In genomic region chr1:159686599-159687299, GRCh38 we compare ENCODE assay signal across 37 cellular contexts. TPM values are rescaled to one million over a fixed set of nuclear protein-coding genes. Genes with fewer than 3 reads are reported as not detected.
"Had no signal": no experiment of that assay in that cellular context is flagged by ENCODE, and none has a peak within 500 bp of the region (broad histone marks: within the 10 kb centered on the region; RNA-seq: fewer than 3 reads in every experiment).

No MANE protein-coding gene starts in this region.

- DNase-seq: activated CD4-positive, alpha-beta memory T cell treated with anti-CD3 and anti-CD28 coated beads for 36 hours; activated CD4-positive, alpha-beta T cell treated with anti-CD3 and anti-CD28 coated beads for 1 hour; activated CD4-positive, alpha-beta T cell treated with anti-CD3 and anti-CD28 coated beads for 4 hours; activated CD4-positive, alpha-beta T cell treated with anti-CD3 and anti-CD28 coated beads, Interleukin-2, amount 50 U/mL, for 1 hour; activated CD8-positive, alpha-beta memory T cell treated with anti-CD3 and anti-CD28 coated beads, Interleukin-2, amount 10 ng/mL, durations not matched to agents 7 days and 5 days; activated CD8-positive, alpha-beta memory T cell treated with anti-CD3 and anti-CD28 coated beads, Interleukin-2, amount 50 U/mL, for 4 hours; activated CD8-positive, alpha-beta T cell treated with anti-CD3 and anti-CD28 coated beads, Interleukin-2, amount 10 ng/mL, durations not matched to agents 7 days and 5 days; activated effector memory CD4-positive, alpha-beta T cell treated with anti-CD3 and anti-CD28 coated beads, Interleukin-2, amount 50 U/mL, for 16 hours; activated naive CD4-positive, alpha-beta T cell treated with anti-CD3 and anti-CD28 coated beads for 36 hours; activated naive CD8-positive, alpha-beta T cell treated with anti-CD3 and anti-CD28 coated beads for 36 hours; activated naive CD8-positive, alpha-beta T cell treated with anti-CD3 and anti-CD28 coated beads, Interleukin-2, amount 50 U/mL, for 24 hours; activated T-cell treated with anti-CD3 and anti-CD28 coated beads, Interleukin-2, amount 50 U/mL, for 1 hour; activated T-cell treated with anti-CD3 and anti-CD28 coated beads, Interleukin-2, amount 50 U/mL, for 48 hours; adrenal gland; amygdala; aorta; central memory CD4-positive, alpha-beta T cell; cerebellar nuclear complex; colonic mucosa; effector CD8-positive, alpha-beta T cell; esophagus squamous epithelium; foreskin melanocyte; heart right ventricle; T-helper 2 cell had no signal

- H3K27ac Mint-ChIP-seq: activated CD4-positive, alpha-beta memory T cell treated with anti-CD3 and anti-CD28 coated beads for 36 hours; activated CD8-positive, alpha-beta memory T cell treated with anti-CD3 and anti-CD28 coated beads, Interleukin-2, amount 10 ng/mL, durations not matched to agents 7 days and 5 days; activated CD8-positive, alpha-beta T cell treated with anti-CD3 and anti-CD28 coated beads, Interleukin-2, amount 10 ng/mL, durations not matched to agents 7 days and 5 days; activated naive CD4-positive, alpha-beta T cell treated with anti-CD3 and anti-CD28 coated beads for 36 hours; activated naive CD4-positive, alpha-beta T cell treated with anti-CD3 and anti-CD28 coated beads, Interleukin-2, amount 50 U/mL, for 24 hours; activated naive CD8-positive, alpha-beta T cell treated with anti-CD3 and anti-CD28 coated beads for 36 hours; activated naive CD8-positive, alpha-beta T cell treated with anti-CD3 and anti-CD28 coated beads, Interleukin-2, amount 50 U/mL, for 24 hours; activated T-helper 1 cell treated with anti-CD3 and anti-CD28 coated beads, Interleukin-12 subunit alpha, Interleukin-12 subunit beta, Interleukin-2, Interleukin-4 antibody, amounts not matched to agents 30 ng/mL and 10 ng/mL and 1 ng/mL, durations not matched to agents 14 hours and 24 hours and 36 hours; activated T-helper 2 cell treated with anti-CD3 and anti-CD28 coated beads, Interferon-gamma antibody, Interleukin-2, Interleukin-4, amounts not matched to agents 10 μg/mL and 5 μg/mL and 100 μg/mL, durations not matched to agents 14 hours and 24 hours and 36 hours; brain; WTC11 had no signal

- H3K9me3 Mint-ChIP-seq: activated CD4-positive, alpha-beta memory T cell treated with anti-CD3 and anti-CD28 coated beads for 36 hours; activated naive CD4-positive, alpha-beta T cell treated with anti-CD3 and anti-CD28 coated beads for 36 hours; activated naive CD4-positive, alpha-beta T cell treated with anti-CD3 and anti-CD28 coated beads, Interleukin-2, amount 50 U/mL, for 24 hours; activated naive CD8-positive, alpha-beta T cell treated with anti-CD3 and anti-CD28 coated beads for 36 hours; activated naive CD8-positive, alpha-beta T cell treated with anti-CD3 and anti-CD28 coated beads, Interleukin-2, amount 50 U/mL, for 24 hours; activated T-helper 1 cell treated with anti-CD3 and anti-CD28 coated beads, Interleukin-12 subunit alpha, Interleukin-12 subunit beta, Interleukin-2, Interleukin-4 antibody, amounts not matched to agents 30 ng/mL and 10 ng/mL and 1 ng/mL, durations not matched to agents 14 hours and 24 hours and 36 hours; activated T-helper 2 cell treated with anti-CD3 and anti-CD28 coated beads, Interferon-gamma antibody, Interleukin-2, Interleukin-4, amounts not matched to agents 10 μg/mL and 5 μg/mL and 100 μg/mL, durations not matched to agents 14 hours and 24 hours and 36 hours had no signal

- H3K36me3 Mint-ChIP-seq: activated CD4-positive, alpha-beta memory T cell treated with anti-CD3 and anti-CD28 coated beads for 36 hours; activated CD8-positive, alpha-beta memory T cell treated with anti-CD3 and anti-CD28 coated beads, Interleukin-2, amount 10 ng/mL, durations not matched to agents 7 days and 5 days; activated naive CD4-positive, alpha-beta T cell treated with anti-CD3 and anti-CD28 coated beads, Interleukin-2, amount 50 U/mL, for 24 hours; activated naive CD8-positive, alpha-beta T cell treated with anti-CD3 and anti-CD28 coated beads for 36 hours; brain; WTC11 had no signal

- H3K4me1 Mint-ChIP-seq: activated CD8-positive, alpha-beta memory T cell treated with anti-CD3 and anti-CD28 coated beads, Interleukin-2, amount 10 ng/mL, durations not matched to agents 7 days and 5 days; activated naive CD4-positive, alpha-beta T cell treated with anti-CD3 and anti-CD28 coated beads, Interleukin-2, amount 50 U/mL, for 24 hours; activated naive CD8-positive, alpha-beta T cell treated with anti-CD3 and anti-CD28 coated beads for 36 hours; activated naive CD8-positive, alpha-beta T cell treated with anti-CD3 and anti-CD28 coated beads, Interleukin-2, amount 50 U/mL, for 24 hours; brain; WTC11 had no signal

- H3K4me3 Mint-ChIP-seq: activated CD4-positive, alpha-beta memory T cell treated with anti-CD3 and anti-CD28 coated beads for 36 hours; activated CD8-positive, alpha-beta memory T cell treated with anti-CD3 and anti-CD28 coated beads, Interleukin-2, amount 10 ng/mL, durations not matched to agents 7 days and 5 days; activated CD8-positive, alpha-beta T cell treated with anti-CD3 and anti-CD28 coated beads, Interleukin-2, amount 10 ng/mL, durations not matched to agents 7 days and 5 days; activated naive CD4-positive, alpha-beta T cell treated with anti-CD3 and anti-CD28 coated beads for 36 hours; activated naive CD4-positive, alpha-beta T cell treated with anti-CD3 and anti-CD28 coated beads, Interleukin-2, amount 50 U/mL, for 24 hours; activated naive CD8-positive, alpha-beta T cell treated with anti-CD3 and anti-CD28 coated beads for 36 hours; activated naive CD8-positive, alpha-beta T cell treated with anti-CD3 and anti-CD28 coated beads, Interleukin-2, amount 50 U/mL, for 24 hours; activated T-helper 1 cell treated with anti-CD3 and anti-CD28 coated beads, Interleukin-12 subunit alpha, Interleukin-12 subunit beta, Interleukin-2, Interleukin-4 antibody, amounts not matched to agents 30 ng/mL and 10 ng/mL and 1 ng/mL, durations not matched to agents 14 hours and 24 hours and 36 hours; brain; WTC11 had no signal

RNA-seq across cellular contexts. Expression of gene CRP, which starts 27.6 kb away (rescaled TPM):
- total RNA-seq: activated CD4-positive, alpha-beta memory T cell treated with anti-CD3 and anti-CD28 coated beads for 36 hours; activated CD8-positive, alpha-beta memory T cell treated with anti-CD3 and anti-CD28 coated beads for 36 hours; activated CD8-positive, alpha-beta memory T cell treated with anti-CD3 and anti-CD28 coated beads, Interleukin-2, amount 10 ng/mL, durations not matched to agents 7 days and 5 days; activated CD8-positive, alpha-beta T cell treated with anti-CD3 and anti-CD28 coated beads, Interleukin-2, amount 10 ng/mL, durations not matched to agents 7 days and 5 days; activated naive CD4-positive, alpha-beta T cell treated with anti-CD3 and anti-CD28 coated beads for 36 hours; activated naive CD8-positive, alpha-beta T cell treated with anti-CD3 and anti-CD28 coated beads for 36 hours; activated T-helper 1 cell treated with anti-CD3 and anti-CD28 coated beads, Interleukin-12 subunit alpha, Interleukin-12 subunit beta, Interleukin-2, Interleukin-4 antibody, amounts not matched to agents 30 ng/mL and 10 ng/mL and 1 ng/mL, durations not matched to agents 14 hours and 24 hours and 36 hours; activated T-helper 2 cell treated with anti-CD3 and anti-CD28 coated beads, Interferon-gamma antibody, Interleukin-2, Interleukin-4, amounts not matched to agents 10 μg/mL and 5 μg/mL and 100 μg/mL, durations not matched to agents 14 hours and 24 hours and 36 hours; cardiac muscle cell; dermis microvascular lymphatic vessel endothelial cell; endothelial cell of umbilical vein; esophagus squamous epithelium; fibroblast of lung; fibroblast of villous mesenchyme; glomerular endothelial cell; T-helper 1 cell treated with Interleukin-12 subunit alpha and Interleukin-12 subunit beta and Interleukin-4 antibody, amounts not matched to agents 30 ng/mL and 1 ng/mL, for 36 hours had no signal
